ENCODE assay signal across 9 cellular contexts in genomic region chr11:121248496-121248895, GRCh38.
"Had no signal": no experiment of that assay in that cellular context is flagged by ENCODE, and none has a peak within 500 bp of the region (broad histone marks: within the 10 kb centered on the region; RNA-seq: fewer than 3 reads in every experiment).

No MANE protein-coding gene starts in this region.

- DNase-seq: activated CD8-positive, alpha-beta memory T cell treated with anti-CD3 and anti-CD28 coated beads for 24 hours; activated naive CD4-positive, alpha-beta T cell treated with anti-CD3 and anti-CD28 coated beads for 36 hours; effector memory CD8-positive, alpha-beta T cell; left ventricle myocardium inferior had no signal

- H3K9me3 ChIP-seq: esophagus muscularis mucosa, left ventricle myocardium inferior, vagina had no signal

- H3K27ac ChIP-seq: esophagus muscularis mucosa, left ventricle myocardium inferior, vagina had no signal

- H3K4me3 ChIP-seq: esophagus muscularis mucosa, left ventricle myocardium inferior, vagina had no signal

- H3K27ac Mint-ChIP-seq: activated naive CD4-positive, alpha-beta T cell treated with anti-CD3 and anti-CD28 coated beads for 36 hours; dendritic cell treated with granulocyte-macrophage colony-stimulating factor and Interleukin-4, amounts not matched to agents 40 ng/mL and 50 ng/mL, for 4 days; effector memory CD8-positive, alpha-beta T cell; mesothelial cell of epicardium; naive B cell had no signal

- H3K36me3 Mint-ChIP-seq: mesothelial cell of epicardium, naive B cell had no signal

- H3K4me3 Mint-ChIP-seq: activated naive CD4-positive, alpha-beta T cell treated with anti-CD3 and anti-CD28 coated beads for 36 hours; dendritic cell treated with granulocyte-macrophage colony-stimulating factor and Interleukin-4, amounts not matched to agents 40 ng/mL and 50 ng/mL, for 4 days; effector memory CD8-positive, alpha-beta T cell; mesothelial cell of epicardium; naive B cell had no signal

- H3K9me3 Mint-ChIP-seq: activated naive CD4-positive, alpha-beta T cell treated with anti-CD3 and anti-CD28 coated beads for 36 hours; effector memory CD8-positive, alpha-beta T cell; mesothelial cell of epicardium had no signal

- H3K36me3 ChIP-seq: esophagus muscularis mucosa, left ventricle myocardium inferior, vagina had no signal

- H3K27me3 ChIP-seq: esophagus muscularis mucosa, vagina had no signal
